ENCODE assay signal across 1 cellular context in genomic region chrX:113790987-113791386, GRCh38.
TF ChIP-seq lines count a peak whose summit lies in the region.

No MANE protein-coding gene starts in this region.

TF ChIP-seq in SK-N-SH, 30 proteins besides CTCF, POLR2A, EP300 and RAD21 (continued from another document):
- TF ChIP-seq REST (IDR thresholded peaks at IDR 0.05; ENCODE audit: low read depth, low read length) (no peak), POLR2AphosphoS5 (IDR thresholded peaks at IDR 0.05; ENCODE audit: low read depth, low read length) (no peak), SMC3 (IDR thresholded peaks at IDR 0.05; ENCODE audit: low read depth, low read length) (no peak), RFX5 (IDR thresholded peaks at IDR 0.05; ENCODE audit: low read length) (no peak)
